8 cellular contexts compared by ENCODE assay signal in genomic region chr16:11346700-11347319, GRCh38. TPM values are rescaled to one million over a fixed set of nuclear protein-coding genes. Genes with fewer than 3 reads are reported as not detected.
DNase-seq lines count a peak whose midpoint lies in the region; ATAC-seq and TF ChIP-seq lines count a peak whose summit lies in the region.
"Had no signal": no experiment of that assay in that cellular context is flagged by ENCODE, and none has a peak within 500 bp of the region (broad histone marks: within the 10 kb centered on the region; RNA-seq: fewer than 3 reads in every experiment).

No MANE protein-coding gene starts in this region.

- no peak for TF ChIP-seq POLR2A in IMR-90 (IDR thresholded peaks at IDR 0.05; ENCODE audit: low read depth, low read length)

- peaks cover 21 to 54% of the 10 kb centered on the region in 2 experiments for H3K79me1 ChIP-seq in IMR-90 (ENCODE audit: low read depth in 1 of 2, low read length in 2 of 2)

- no peak overlapping the region; the same call in 1 of the 2 replicates for H4K91ac ChIP-seq in IMR-90 (ENCODE audit: insufficient read depth, low read depth, low read length)

- H3K18ac ChIP-seq in IMR-90 (ENCODE audit: low read depth, low read length): no peak overlapping the region

- POLR2A ChIA-PET in IMR-90 (lab: Charles Lee; ENCODE audit: unreplicated experiment): interaction anchor here (0.8 kb wide), 1 partner anchor 91 kb away, joined by 6 read pairs; the partner anchor contains the start of gene SOCS1
- POLR2A ChIA-PET in naive thymus-derived CD8-positive, alpha-beta T cell (lab: Charles Lee): interaction anchor here (0.7 to 3.5 kb wide), 4 partner anchors 17 to 347 kb away, joined by 3 to 19 read pairs (median 8); partner anchors contain the start of gene SOCS1

- peak overlapping the region; percentile 58 to 99 for H3K27ac Mint-ChIP-seq in activated naive CD4-positive, alpha-beta T cell treated with anti-CD3 and anti-CD28 coated beads, Interleukin-2, amount 50 U/mL, for 72 hours
- H3K27ac Mint-ChIP-seq in naive thymus-derived CD8-positive, alpha-beta T cell: peak overlapping the region in 5 of 10 donors; percentile 20 to 78 (median 43)

- no peak overlapping the region for H3K56ac ChIP-seq in IMR-90 (ENCODE audit: extremely low read depth, insufficient read depth, low read length)

- H3K27ac ChIP-seq in DND-41 (ENCODE audit: low read length) (peak overlapping the region; percentile 77), IMR-90 (ENCODE audit: insufficient read depth, low read length) (no peak overlapping the region)

- intact Hi-C loops in IMR-90 (cut with micrococcal nuclease): no loop called here

- ATAC-seq in DND-41 (ENCODE audit: insufficient read depth, low read depth) (no peak), IMR-90 (ENCODE audit: low read depth) (no peak)
- ATAC-seq in activated naive CD4-positive, alpha-beta T cell treated with anti-CD3 and anti-CD28 coated beads, Interleukin-2, amount 50 U/mL, for 72 hours: no peak
- no peak for ATAC-seq in naive thymus-derived CD8-positive, alpha-beta T cell

- no peaks in the 10 kb centered on the region for H3K27me3 Mint-ChIP-seq in naive thymus-derived CD8-positive, alpha-beta T cell

- peak overlapping the region; percentile 3; the same call in 1 of the 2 replicates for H3K23ac ChIP-seq in IMR-90 (ENCODE audit: low read depth, low read length)

- H4K8ac ChIP-seq in IMR-90 (ENCODE audit: low read depth in 2 of 2, low read length in 2 of 2): no peak overlapping the region

- H3K9me3 Mint-ChIP-seq in activated naive CD4-positive, alpha-beta T cell treated with anti-CD3 and anti-CD28 coated beads, Interleukin-2, amount 50 U/mL, for 72 hours: no peaks in the 10 kb centered on the region
- no peaks in the 10 kb centered on the region for H3K9me3 Mint-ChIP-seq in naive thymus-derived CD8-positive, alpha-beta T cell

- peaks cover 17 to 52% of the 10 kb centered on the region in 2 donors for H3K36me3 Mint-ChIP-seq in activated naive CD4-positive, alpha-beta T cell treated with anti-CD3 and anti-CD28 coated beads, Interleukin-2, amount 50 U/mL, for 72 hours
- H3K36me3 Mint-ChIP-seq in naive thymus-derived CD8-positive, alpha-beta T cell: no peaks in the 10 kb centered on the region

- peak overlapping the region; percentile 23; the same call in 1 of the 2 replicates for H2AK5ac ChIP-seq in IMR-90 (ENCODE audit: low read depth, low read length)

- H2BK120ac ChIP-seq in IMR-90 (ENCODE audit: low read depth, low read length): no peak overlapping the region

- peak overlapping the region; percentile 27 to 95 (median 81) for H3K4me3 Mint-ChIP-seq in naive thymus-derived CD8-positive, alpha-beta T cell

- CTCF ChIA-PET in IMR-90 (lab: Yijun Ruan, JAX): interaction anchor here (0.5 kb wide), 1 partner anchor 805 kb away, joined by 3 read pairs; no protein-coding TSS in a partner anchor

- H3K9me3 ChIP-seq in DND-41 (ENCODE audit: insufficient read depth, low read length, severe bottlenecking): no peaks in the 10 kb centered on the region
- no peaks in the 10 kb centered on the region for H3K9me3 ChIP-seq in IMR-90 (ENCODE audit: control insufficient read depth, insufficient read depth, low read length)

- no peak overlapping the region for H2BK20ac ChIP-seq in IMR-90 (ENCODE audit: low read depth, low read length)

- WGBS in IMR-90 (ENCODE audit: extremely low coverage in 2 of 2, insufficient read length in 1 of 2), 2 experiments: 73% methylated on average over 5 of the region's 9 CpGs; no CpG with 5 or more reads in 1 of the 2 experiments

- no peak for TF ChIP-seq CTCF in DND-41 (IDR thresholded peaks at IDR 0.05; ENCODE audit: borderline replicate concordance, extremely low read depth, low read length, poor library complexity, severe bottlenecking)
- no peak for TF ChIP-seq CTCF in IMR-90 (conservative IDR thresholded peaks at IDR 0.05; ENCODE audit: low read depth, low read length)

- dilution Hi-C loops in IMR-90 (cut with HindIII; ENCODE audit: low sequenced_read_pairs, unreplicated experiment): no loop called here

- H3K36me3 ChIP-seq in DND-41 (ENCODE audit: insufficient read depth, low read length): peaks cover 45% of the 10 kb centered on the region
- no peaks in the 10 kb centered on the region for H3K36me3 ChIP-seq in IMR-90 (ENCODE audit: control insufficient read depth, insufficient read depth, low read length)

- H2AFZ ChIP-seq in DND-41 (ENCODE audit: low read depth, low read length) (no peak overlapping the region), IMR-90 (replicated peaks; ENCODE audit: low read length, poor library complexity) (no peak overlapping the region)

- BruUV-seq in IMR-90 (replicated peaks; lab: Mats Ljungman, UMichigan): no TSS peak

- no peak overlapping the region for H3K14ac ChIP-seq in IMR-90 (replicated peaks; ENCODE audit: low read depth, low read length)

- no peak overlapping the region for H2AK9ac ChIP-seq in IMR-90 (replicated peaks; ENCODE audit: low read depth, low read length, poor library complexity)

- no peak overlapping the region for H2BK15ac ChIP-seq in IMR-90 (ENCODE audit: low read depth, low read length)

- H3K4me1 ChIP-seq in DND-41 (ENCODE audit: insufficient read depth, low read length) (peaks cover 42% of the 10 kb centered on the region), IMR-90 (ENCODE audit: control insufficient read depth, insufficient read depth, low read length) (peaks cover 24% of the 10 kb centered on the region)

- peak overlapping the region; percentile 62 for H3K4me2 ChIP-seq in DND-41 (ENCODE audit: insufficient read depth, low read length)
- no peak overlapping the region for H3K4me2 ChIP-seq in IMR-90 (ENCODE audit: low read depth, low read length)

- peak overlapping the region; percentile 58 to 75; a peak in 3 of 4 replicates for H3K4me3 ChIP-seq in DND-41 (ENCODE audit: low read depth in 1 of 2, low read length in 2 of 2)
- H3K4me3 ChIP-seq in IMR-90 (ENCODE audit: insufficient read depth, low read depth, low read length): no peak overlapping the region

- H2BK5ac ChIP-seq in IMR-90 (ENCODE audit: low read depth, low read length, poor library complexity, severe bottlenecking): no peak overlapping the region

- peaks cover 38% of the 10 kb centered on the region for H4K20me1 ChIP-seq in DND-41 (ENCODE audit: insufficient read depth, low read length)
- H4K20me1 ChIP-seq in IMR-90 (ENCODE audit: insufficient read depth, low read length): no peaks in the 10 kb centered on the region

- in situ Hi-C loops in IMR-90 (cut with MboI; ENCODE audit: low sequenced_read_pairs): no loop called here

- H3K4me1 Mint-ChIP-seq in naive thymus-derived CD8-positive, alpha-beta T cell: peaks cover 11 to 43% (median 24%) of the 10 kb centered on the region in 4 donors

- H3K9ac ChIP-seq in DND-41 (ENCODE audit: low read depth, low read length): peak overlapping the region; percentile 82
- no peak overlapping the region for H3K9ac ChIP-seq in IMR-90 (ENCODE audit: low read depth, low read length)

- H3K9me1 ChIP-seq in IMR-90 (ENCODE audit: insufficient read depth, low read length): peaks cover 15% of the 10 kb centered on the region; the same call in 1 of the 2 replicates

- TF ChIP-seq RAD21 in IMR-90 (IDR thresholded peaks at IDR 0.05; ENCODE audit: low read length): no peak

- no peak overlapping the region for H3K4ac ChIP-seq in IMR-90 (ENCODE audit: low read depth, low read length)

- no peak overlapping the region for H4K5ac ChIP-seq in IMR-90 (ENCODE audit: low read depth, low read length)

- H3K27me3 ChIP-seq in DND-41 (ENCODE audit: insufficient read depth, low read length, poor library complexity) (no peaks in the 10 kb centered on the region), IMR-90 (ENCODE audit: control insufficient read depth, insufficient read depth, low read length) (no peaks in the 10 kb centered on the region)

- H3K79me2 ChIP-seq in DND-41 (ENCODE audit: insufficient read depth, low read length): peaks cover 67% of the 10 kb centered on the region

- DNase-seq in DND-41 (no peak), IMR-90 (no peak), GOT3 (lab: John Stamatoyannopoulos, UW) (no peak), AG08396 (ENCODE audit: low spot score) (no peak), SW480 (ENCODE audit: low spot score) (no peak)
- no peak for DNase-seq in activated naive CD4-positive, alpha-beta T cell treated with anti-CD3 and anti-CD28 coated beads, Interleukin-2, amount 50 U/mL, for 72 hours (ENCODE audit: low spot score in 2 of 2)
- no peak for DNase-seq in naive thymus-derived CD8-positive, alpha-beta T cell
- DNase-seq: stimulated activated CD4-positive, alpha-beta T cell treated with anti-CD3 and anti-CD28 coated beads, Interleukin-15, amount 100 ng/mL, for 24 hours had no signal

TF ChIP-seq in IMR-90, 13 proteins besides CTCF, POLR2A, EP300 and RAD21:
- no peak for TF ChIP-seq BHLHE40 (IDR thresholded peaks at IDR 0.05; ENCODE audit: low read depth, low read length)

RNA-seq across cellular contexts. Expression of gene RMI2, which starts 1.6 kb away (rescaled TPM):
- 3.2 and 5.8 TPM in 2 replicates for total RNA-seq in IMR-90 (2012; rRNA removed)
- polyA plus RNA-seq in IMR-90 (2012; rRNA removed): 4.0 and 5.6 TPM in 2 replicates
- 1.7 and 3.8 TPM in 2 replicates for polyA plus RNA-seq in IMR-90 (2012; cell fraction: cytosol; rRNA removed)
- polyA plus RNA-seq in IMR-90 (2012; cell fraction: nucleus; rRNA removed; ENCODE audit: low replicate concordance): 1.4 and 3.8 TPM in 2 replicates
- 10 to 100 TPM; 40.4 to 78.1 TPM for total RNA-seq in activated naive CD4-positive, alpha-beta T cell treated with anti-CD3 and anti-CD28 coated beads, Interleukin-2, amount 50 U/mL, for 72 hours
- total RNA-seq in naive thymus-derived CD8-positive, alpha-beta T cell: 1 to 10 TPM; 2.4 to 2.8 TPM
- polyA plus RNA-seq in naive thymus-derived CD8-positive, alpha-beta T cell: 10 to 100 TPM in 1 of 3 donors, 1 to 10 TPM in 2; 1.3 to 13.5 (median 7.1) TPM
